Comparison of ENCODE assay signal across 2 cellular contexts in genomic region chr20:25001323-25001722, GRCh38. TPM values are rescaled to one million over a fixed set of nuclear protein-coding genes. Genes with fewer than 3 reads are reported as not detected.
"Had no signal": no experiment of that assay in that cellular context is flagged by ENCODE, and none has a peak within 500 bp of the region (broad histone marks: within the 10 kb centered on the region; RNA-seq: fewer than 3 reads in every experiment).

No MANE protein-coding gene starts in this region.

RNA-seq across cellular contexts. Expression of gene CST7, which starts 52.3 kb away (rescaled TPM):
- total RNA-seq: G401, GM12878 had no signal

RNA-seq across cellular contexts. Expression of gene ACSS1, which starts 56.6 kb away (rescaled TPM):
- total RNA-seq: G401 had no signal
